Comparison of ENCODE assay signal across 18 cellular contexts in the genomic region with DNA sequence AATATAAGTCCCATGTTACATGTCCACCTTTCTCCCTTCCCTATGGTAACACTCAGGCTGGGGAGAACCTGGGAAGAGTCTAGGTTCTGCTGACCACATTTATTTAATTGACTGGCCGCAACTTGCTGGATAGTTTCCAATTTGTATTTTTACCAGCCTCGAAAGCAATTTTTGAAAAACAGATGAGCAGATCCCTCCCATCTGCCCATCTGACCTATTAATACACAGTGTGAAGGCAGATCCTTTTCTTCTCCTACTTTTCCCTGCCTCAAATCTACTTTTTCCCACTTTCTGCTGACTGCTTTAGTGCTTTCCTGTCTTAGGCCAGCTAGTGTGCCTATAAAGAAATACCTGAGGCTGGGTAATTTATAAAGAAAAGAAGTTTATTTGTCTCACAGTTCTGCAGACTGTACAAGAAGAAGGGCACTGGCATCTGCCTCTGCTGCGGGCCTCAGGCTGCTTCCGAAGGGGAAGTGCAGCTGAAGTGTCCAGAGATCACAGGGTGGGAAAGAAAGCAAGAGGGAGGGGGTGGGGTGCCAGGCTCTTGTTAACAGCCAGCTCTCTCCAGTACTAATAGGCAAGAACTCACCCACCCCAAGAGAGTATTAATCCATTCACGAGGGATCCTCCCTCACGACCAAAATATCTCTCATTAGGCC.
DNase-seq lines count a peak whose midpoint lies in the region; ATAC-seq and TF ChIP-seq lines count a peak whose summit lies in the region.
"Had no signal": no experiment of that assay in that cellular context is flagged by ENCODE, and none has a peak within 500 bp of the region (broad histone marks: within the 10 kb centered on the region; RNA-seq: fewer than 3 reads in every experiment).

No MANE protein-coding gene starts in this region.

- H3K4me3 ChIP-seq in ACC112 (ENCODE audit: low read depth, low read length) (no peak overlapping the region), RWPE2 (ENCODE audit: severe bottlenecking) (no peak overlapping the region), foreskin fibroblast (ENCODE audit: low read depth in 1 of 2, low read length in 2 of 2) (no peak overlapping the region), hepatocyte (no peak overlapping the region), lower leg skin (ENCODE audit: low read depth, poor library complexity, severe bottlenecking) (no peak overlapping the region)
- H3K4me3 ChIP-seq: dorsolateral prefrontal cortex, GM23338, uterus had no signal

- H3K9me3 ChIP-seq in RWPE2 (ENCODE audit: severe bottlenecking) (peaks cover 3% of the 10 kb centered on the region), hepatocyte (ENCODE audit: low read depth) (no peaks in the 10 kb centered on the region)

- no peaks in the 10 kb centered on the region for H3K27me3 ChIP-seq in ACC112 (ENCODE audit: insufficient read depth, low read length)
- no peaks in the 10 kb centered on the region for H3K27me3 ChIP-seq in RWPE2 (ENCODE audit: insufficient read depth, poor library complexity, severe bottlenecking)
- no peaks in the 10 kb centered on the region for H3K27me3 ChIP-seq in hepatocyte
- H3K27me3 ChIP-seq: dorsolateral prefrontal cortex, uterus had no signal

- TF ChIP-seq CTCF in RWPE2 (IDR thresholded peaks at IDR 0.05; ENCODE audit: poor library complexity, severe bottlenecking) (no peak), foreskin fibroblast (IDR thresholded peaks at IDR 0.05; ENCODE audit: low read depth, low read length) (no peak), hepatocyte (IDR thresholded peaks at IDR 0.05; ENCODE audit: poor library complexity) (no peak), lower leg skin (IDR thresholded peaks at IDR 0.05) (no peak)

- peak overlapping the region; percentile 44 for H2AFZ ChIP-seq in ACC112 (ENCODE audit: low read length, unreplicated experiment)
- H2AFZ ChIP-seq in hepatocyte = no peak overlapping the region
- H2AFZ ChIP-seq: GM23338 had no signal

- no peak for TF ChIP-seq POLR2A in lower leg skin (IDR thresholded peaks at IDR 0.05)

- DNase-seq in H4 (ENCODE audit: low spot score) = peak; percentile 88
- no peak for DNase-seq in RWPE2 (ENCODE audit: low spot score)
- peak; percentile 25 to 51 for DNase-seq in foreskin fibroblast
- DNase-seq in hepatocyte (ENCODE audit: low spot score) = no peak
- DNase-seq in lower leg skin (ENCODE audit: low spot score in 2 of 2) = no peak
- DNase-seq in posterior cingulate gyrus = no peak
- DNase-seq: activated CD4-positive, alpha-beta T cell treated with anti-CD3 and anti-CD28 coated beads for 36 hours; activated CD8-positive, alpha-beta memory T cell treated with anti-CD3 and anti-CD28 coated beads, Interleukin-2, amount 10 ng/mL, durations not matched to agents 7 days and 5 days; CD8-positive, alpha-beta T cell; DMS79; dorsolateral prefrontal cortex; left colon; stimulated activated CD4-positive, alpha-beta T cell treated with anti-CD3 and anti-CD28 coated beads, Interleukin-4, amount 100 ng/mL, for 24 hours; uterus had no signal

- H3K79me2 ChIP-seq in ACC112 (ENCODE audit: control insufficient read depth, insufficient read depth, low read length, unreplicated experiment) (no peaks in the 10 kb centered on the region), hepatocyte (no peaks in the 10 kb centered on the region)

- H3K4me2 ChIP-seq in hepatocyte = no peak overlapping the region
- H3K4me2 ChIP-seq: GM23338 had no signal

- intact Hi-C loops in lower leg skin (cut with DNase I; ENCODE audit: low total_unique reads) = no loop called here
- intact Hi-C loops in posterior cingulate gyrus (cut with DNase I) = no loop called here

- peaks cover 12% of the 10 kb centered on the region for H3K4me1 ChIP-seq in ACC112 (ENCODE audit: control insufficient read depth, insufficient read depth, low read length, unreplicated experiment)
- peaks cover 11% of the 10 kb centered on the region for H3K4me1 ChIP-seq in RWPE2 (ENCODE audit: insufficient read depth, poor library complexity, severe bottlenecking)
- H3K4me1 ChIP-seq in hepatocyte (ENCODE audit: insufficient read depth) = no peaks in the 10 kb centered on the region
- H3K4me1 ChIP-seq: uterus had no signal

- WGBS in hepatocyte (ENCODE audit: low lambda C conversion rate, missing lambda C conversion rate) = 82% methylated on average over 6 of the region's 6 CpGs
- WGBS in lower leg skin, 2 donors = 46 to 61% methylated on average over 6 of the region's 6 CpGs

- H3K27ac ChIP-seq in ACC112 (ENCODE audit: low read depth, low read length) (peak overlapping the region; percentile 42; the same call in 1 of the 2 replicates), RWPE2 (ENCODE audit: poor library complexity, severe bottlenecking) (peak overlapping the region; percentile 66), hepatocyte (no peak overlapping the region)
- H3K27ac ChIP-seq: dorsolateral prefrontal cortex, uterus had no signal

- H4K20me1 ChIP-seq in hepatocyte (ENCODE audit: insufficient read depth, poor library complexity, severe bottlenecking) = no peaks in the 10 kb centered on the region

- ATAC-seq in RWPE2 (ENCODE audit: low read depth) = no peak
- ATAC-seq in GM21447 (IDR thresholded peaks at IDR 0.05; ENCODE audit: unreplicated experiment) = no peak
- ATAC-seq: activated CD4-positive, alpha-beta T cell treated with anti-CD3 and anti-CD28 coated beads for 36 hours; activated CD8-positive, alpha-beta memory T cell treated with anti-CD3 and anti-CD28 coated beads, Interleukin-2, amount 10 ng/mL, durations not matched to agents 7 days and 5 days; CD8-positive, alpha-beta T cell; GM23338; left colon; Panc1 had no signal

- H3K36me3 ChIP-seq in ACC112 (ENCODE audit: insufficient read depth, low read length) (no peaks in the 10 kb centered on the region), RWPE2 (ENCODE audit: low read depth) (no peaks in the 10 kb centered on the region), hepatocyte (replicated peaks; ENCODE audit: insufficient read depth, low read depth) (no peaks in the 10 kb centered on the region)
- H3K36me3 ChIP-seq: uterus had no signal

- H3K9me2 ChIP-seq in hepatocyte (replicated peaks; ENCODE audit: insufficient read depth) = no peaks in the 10 kb centered on the region

Comparison
In these comparisons a context has a peak if more than half of its experiments do, and no peak if none do; other contexts are left out.
1. DNase-seq: peak in H4 (single experiment) and foreskin fibroblast (2 of 2); none in RWPE2 (single experiment), hepatocyte (single experiment), lower leg skin (0 of 2) and posterior cingulate gyrus (0 of 10).